8 cellular contexts compared by ENCODE assay signal in genomic region chr19:53333466-53334449, GRCh38. TPM values are rescaled to one million over a fixed set of nuclear protein-coding genes. Genes with fewer than 3 reads are reported as not detected.
DNase-seq lines count a peak whose midpoint lies in the region; ATAC-seq, FAIRE-seq and TF ChIP-seq lines count a peak whose summit lies in the region.

Gene ZNF845, plus strand, starts transcription at chr19:53333749. Its CDS starts 7,559 bp downstream, at chr19:53341308.

- peaks cover 44% of the 10 kb centered on the region for H3K36me3 Mint-ChIP-seq in activated CD8-positive, alpha-beta memory T cell treated with anti-CD3 and anti-CD28 coated beads, Interleukin-2, amount 10 ng/mL, durations not matched to agents 7 days and 5 days
- H3K36me3 Mint-ChIP-seq in mesothelial cell of epicardium, result peaks cover 2% of the 10 kb centered on the region

- H3K27ac Mint-ChIP-seq in activated CD8-positive, alpha-beta memory T cell treated with anti-CD3 and anti-CD28 coated beads, Interleukin-2, amount 10 ng/mL, durations not matched to agents 7 days and 5 days, result peak within 1 kb of the TSS; percentile 93
- peak within 1 kb of the TSS; percentile 93 for H3K27ac Mint-ChIP-seq in mesothelial cell of epicardium

- peaks cover 20% of the 10 kb centered on the region for H3K4me1 Mint-ChIP-seq in activated CD8-positive, alpha-beta memory T cell treated with anti-CD3 and anti-CD28 coated beads, Interleukin-2, amount 10 ng/mL, durations not matched to agents 7 days and 5 days
- peaks cover 14% of the 10 kb centered on the region for H3K4me1 Mint-ChIP-seq in mesothelial cell of epicardium

- H3K9me3 Mint-ChIP-seq in activated CD8-positive, alpha-beta memory T cell treated with anti-CD3 and anti-CD28 coated beads, Interleukin-2, amount 10 ng/mL, durations not matched to agents 7 days and 5 days (ENCODE audit: low read depth), result peaks cover 14% of the 10 kb centered on the region
- peaks cover 20% of the 10 kb centered on the region for H3K9me3 Mint-ChIP-seq in mesothelial cell of epicardium

- peak; percentile 92 for ATAC-seq in GM19467 (IDR thresholded peaks at IDR 0.05; ENCODE audit: unreplicated experiment)
- ATAC-seq in activated CD8-positive, alpha-beta memory T cell treated with anti-CD3 and anti-CD28 coated beads, Interleukin-2, amount 10 ng/mL, durations not matched to agents 7 days and 5 days, result peak; percentile 97

- CTCF ChIA-PET in activated CD8-positive, alpha-beta memory T cell treated with anti-CD3 and anti-CD28 coated beads, Interleukin-2, amount 10 ng/mL, durations not matched to agents 7 days and 5 days (lab: Charles Lee), result no interaction called here

- FAIRE-seq in endometrium (lab: Jason Lieb, UNC), result peak; percentile 96

- DNase-seq in COLO668 (lab: John Stamatoyannopoulos, UW; ENCODE audit: unreplicated experiment) (peak; percentile 91), HS-5 (ENCODE audit: low read depth) (peak; percentile 76), NOMO-1 (lab: John Stamatoyannopoulos, UW; ENCODE audit: unreplicated experiment in 2 of 2) (peak; percentile 67 to 73), mesothelial cell of epicardium (ENCODE audit: low spot score in 2 of 2, unreplicated experiment in 2 of 2) (peak; percentile 94 to 100)
- peak; percentile 95 for DNase-seq in activated CD8-positive, alpha-beta memory T cell treated with anti-CD3 and anti-CD28 coated beads, Interleukin-2, amount 10 ng/mL, durations not matched to agents 7 days and 5 days
- peak; percentile 89 to 90 for DNase-seq in stimulated activated CD8-positive, alpha-beta memory T cell treated with anti-CD3 and anti-CD28 coated beads, Interleukin-15, amount 100 ng/mL, for 4 hours (ENCODE audit: low read depth in 2 of 2)

- no peak for TF ChIP-seq CTCF in mesothelial cell of epicardium (IDR thresholded peaks at IDR 0.05; ENCODE audit: unreplicated experiment)

- H3K27me3 Mint-ChIP-seq in activated CD8-positive, alpha-beta memory T cell treated with anti-CD3 and anti-CD28 coated beads, Interleukin-2, amount 10 ng/mL, durations not matched to agents 7 days and 5 days, result no peaks in the 10 kb centered on the region
- no peaks in the 10 kb centered on the region for H3K27me3 Mint-ChIP-seq in mesothelial cell of epicardium (ENCODE audit: low read depth)

- H3K4me3 Mint-ChIP-seq in activated CD8-positive, alpha-beta memory T cell treated with anti-CD3 and anti-CD28 coated beads, Interleukin-2, amount 10 ng/mL, durations not matched to agents 7 days and 5 days, result peak within 1 kb of the TSS; percentile 96
- H3K4me3 Mint-ChIP-seq in mesothelial cell of epicardium, result peak within 1 kb of the TSS; percentile 91

RNA-seq across cellular contexts. Expression of gene ZNF845, which starts in this region (rescaled TPM):
- 1 to 10 TPM; 8.0 to 9.9 TPM for total RNA-seq in activated CD8-positive, alpha-beta memory T cell treated with anti-CD3 and anti-CD28 coated beads, Interleukin-2, amount 10 ng/mL, durations not matched to agents 7 days and 5 days
- total RNA-seq in mesothelial cell of epicardium, result 7.5 to 7.7 TPM (median 7.7 TPM) in 3 replicates

Comparison
In these comparisons a context has a peak if more than half of its experiments do, and no peak if none do; other contexts are left out.
1. Peak in every context shown above with its lines: DNase-seq and ATAC-seq.